In the genomic region with DNA sequence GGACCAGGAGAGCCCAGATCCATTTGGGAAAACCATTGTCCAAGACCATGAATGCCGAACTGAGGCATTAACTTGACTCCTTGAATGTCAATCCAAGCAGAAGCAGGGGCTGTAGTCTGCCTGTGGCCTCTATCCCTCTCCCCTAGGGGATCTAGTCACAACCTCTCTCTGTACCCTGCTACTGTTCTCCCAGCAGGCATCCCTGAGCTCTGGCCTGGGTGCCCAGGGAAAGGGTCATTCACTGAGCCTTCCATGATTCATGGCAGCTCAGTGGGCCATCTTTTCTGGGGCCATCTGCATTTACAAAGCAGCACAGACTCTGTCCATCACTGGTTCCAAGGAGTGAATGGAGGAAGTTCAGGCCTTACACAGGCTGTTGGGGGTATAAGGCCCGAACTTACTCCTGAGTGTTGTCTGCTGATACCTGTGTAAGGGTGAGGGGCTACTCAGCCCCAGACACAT, we compare ENCODE assay signal across 11 cellular contexts.
A peak's percentile ranks its signal among the peaks of the same experiment; 100 is the strongest.
DNase-seq lines count a peak whose midpoint lies in the region; ATAC-seq and TF ChIP-seq lines count a peak whose summit lies in the region.
"Had no signal": no experiment of that assay in that cellular context is flagged by ENCODE, and none has a peak within 500 bp of the region (broad histone marks: within the 10 kb centered on the region; RNA-seq: fewer than 3 reads in every experiment).

No MANE protein-coding gene starts in this region.

- H3K27ac Mint-ChIP-seq in chondrocyte (ENCODE audit: unreplicated experiment), result peak overlapping the region; percentile 90
- H3K27ac Mint-ChIP-seq: progenitor cell of endocrine pancreas had no signal

- H3K4me2 ChIP-seq in PC-3 (ENCODE audit: low read length), result peak overlapping the region; percentile 68

- H3K27ac ChIP-seq in PC-3 (ENCODE audit: low read length) (peak overlapping the region; percentile 98), mucosa of rectum (ENCODE audit: low read depth in 2 of 2, low read length in 2 of 2) (peak overlapping the region; percentile 33 to 76), suprapubic skin (peak overlapping the region; percentile 89)
- H3K27ac ChIP-seq: C4-2B had no signal

- no peak for TF ChIP-seq EP300 in suprapubic skin (IDR thresholded peaks at IDR 0.05)

- no peak for TF ChIP-seq POLR2A in suprapubic skin (IDR thresholded peaks at IDR 0.05)

- no peaks in the 10 kb centered on the region for H3K9me3 ChIP-seq in PC-3 (ENCODE audit: low read length)
- H3K9me3 ChIP-seq in mucosa of rectum (ENCODE audit: control insufficient read depth in 2 of 2, low read length in 2 of 2), result no peaks in the 10 kb centered on the region
- no peaks in the 10 kb centered on the region for H3K9me3 ChIP-seq in suprapubic skin

- H3K27me3 Mint-ChIP-seq in chondrocyte (ENCODE audit: low read depth), result no peaks in the 10 kb centered on the region

- POLR2A ChIA-PET in PC-3 (lab: Charles Lee; ENCODE audit: unreplicated experiment), result interaction anchor here (0.7 kb wide), 1 partner anchor 196 kb away, joined by 6 read pairs; no protein-coding TSS in a partner anchor

- H4K20me1 ChIP-seq in PC-3 (ENCODE audit: low read length), result no peaks in the 10 kb centered on the region

- CTCF ChIA-PET in PC-3 (lab: Charles Lee), result no interaction called here

- ATAC-seq in PC-3 (no peak; the same call in 1 of the 2 replicates), GM19351 (IDR thresholded peaks at IDR 0.05; ENCODE audit: unreplicated experiment) (no peak), GM18502 (IDR thresholded peaks at IDR 0.05; ENCODE audit: poor library complexity, unreplicated experiment) (no peak), GM21576 (IDR thresholded peaks at IDR 0.05; ENCODE audit: unreplicated experiment) (no peak)

- H3K9me2 ChIP-seq in PC-3 (replicated peaks; ENCODE audit: low read length), result no peaks in the 10 kb centered on the region

- H3K36me3 ChIP-seq in PC-3 (ENCODE audit: low read depth, low read length) (no peaks in the 10 kb centered on the region), mucosa of rectum (ENCODE audit: control insufficient read depth in 2 of 2, insufficient read depth in 2 of 2, low read length in 2 of 2) (no peaks in the 10 kb centered on the region), suprapubic skin (no peaks in the 10 kb centered on the region)

- peaks cover 3% of the 10 kb centered on the region for H3F3A ChIP-seq in PC-3 (ENCODE audit: low read length, unreplicated experiment)

- H3K79me2 ChIP-seq in PC-3 (ENCODE audit: low read length), result peaks cover 6% of the 10 kb centered on the region

- intact Hi-C loops in PC-3 (cut with micrococcal nuclease), result loop anchor here (1.0 to 10.0 kb wide), 4 partner anchors 32 to 150 kb away; a partner anchor contains a TSS

- H3K9me3 Mint-ChIP-seq in chondrocyte (ENCODE audit: low read depth), result no peaks in the 10 kb centered on the region

- H3K4me3 ChIP-seq in PC-3 (ENCODE audit: low read length) (0 out of 2 replicates have a peak overlapping the region, but pooled peaks have one; percentile 8), mucosa of rectum (ENCODE audit: low read length in 2 of 2) (no peak overlapping the region), suprapubic skin (no peak overlapping the region)

- 70% methylated on average over 2 of the region's 2 CpGs for WGBS in suprapubic skin

- DNase-seq in PC-3 (no peak), chondrocyte (ENCODE audit: low spot score) (no peak), suprapubic skin (ENCODE audit: low spot score in 2 of 2) (no peak), AG08395 (ENCODE audit: low spot score) (no peak)
- DNase-seq: MM.1S had no signal

- BruUV-seq in PC-3 (replicated peaks; lab: Mats Ljungman, UMichigan), result TSS peak; percentile 84

- H3K4me1 Mint-ChIP-seq in chondrocyte (ENCODE audit: low read depth), result peaks cover 86% of the 10 kb centered on the region

- no peak overlapping the region for H3K4me3 Mint-ChIP-seq in chondrocyte (ENCODE audit: unreplicated experiment)

- H2AFZ ChIP-seq in PC-3 (ENCODE audit: low read length), result no peak overlapping the region

- TF ChIP-seq CTCF in PC-3 (conservative IDR thresholded peaks at IDR 0.05; ENCODE audit: low read depth, low read length) (no peak), chondrocyte (IDR thresholded peaks at IDR 0.05) (no peak), suprapubic skin (IDR thresholded peaks at IDR 0.05) (no peak)

- H3K27me3 ChIP-seq in PC-3 (ENCODE audit: low read length), result no peaks in the 10 kb centered on the region
- no peaks in the 10 kb centered on the region for H3K27me3 ChIP-seq in mucosa of rectum (ENCODE audit: control insufficient read depth in 2 of 2, insufficient read depth in 2 of 2, low read length in 2 of 2)
- H3K27me3 ChIP-seq in suprapubic skin, result no peaks in the 10 kb centered on the region

- H3K36me3 Mint-ChIP-seq in chondrocyte (ENCODE audit: low read depth), result no peaks in the 10 kb centered on the region

- H3K9ac ChIP-seq in PC-3 (ENCODE audit: low read length) (peak overlapping the region; percentile 84), mucosa of rectum (ENCODE audit: low read depth in 1 of 2, low read length in 2 of 2) (no peak overlapping the region)

- H3K4me1 ChIP-seq in PC-3 (ENCODE audit: insufficient read depth, low read length) (peaks cover 69% of the 10 kb centered on the region), mucosa of rectum (ENCODE audit: control insufficient read depth in 2 of 2, insufficient read depth in 2 of 2, low read length in 2 of 2) (peaks cover 0 to 21% of the 10 kb centered on the region in 2 donors), suprapubic skin (peaks cover 81% of the 10 kb centered on the region)
